In genomic region chr14:54435500-54435981, GRCh38 we compare ENCODE assay signal across 8 cellular contexts. TPM values are rescaled to one million over a fixed set of nuclear protein-coding genes. Genes with fewer than 3 reads are reported as not detected.
DNase-seq lines count a peak whose midpoint lies in the region; ATAC-seq and TF ChIP-seq lines count a peak whose summit lies in the region.

No MANE protein-coding gene starts in this region.

- peak overlapping the region; percentile 41 for H3K4me2 ChIP-seq in skeletal muscle satellite cell (ENCODE audit: low read length)

- H3K4me3 ChIP-seq in skeletal muscle satellite cell (ENCODE audit: low read length) = no peak overlapping the region

- peak overlapping the region; percentile 71 for H3K4me3 Mint-ChIP-seq in activated naive CD8-positive, alpha-beta T cell treated with anti-CD3 and anti-CD28 coated beads, Interleukin-2, amount 50 U/mL, for 24 hours
- H3K4me3 Mint-ChIP-seq in endothelial cell (ENCODE audit: unreplicated experiment) = no peak overlapping the region

- no peaks in the 10 kb centered on the region for H3K27me3 Mint-ChIP-seq in activated naive CD8-positive, alpha-beta T cell treated with anti-CD3 and anti-CD28 coated beads, Interleukin-2, amount 50 U/mL, for 24 hours
- peaks cover 2% of the 10 kb centered on the region for H3K27me3 Mint-ChIP-seq in endothelial cell (ENCODE audit: unreplicated experiment)

- no peak overlapping the region for H3K9ac ChIP-seq in skeletal muscle satellite cell (ENCODE audit: low read depth, low read length)

- no peaks in the 10 kb centered on the region for H3K9me3 ChIP-seq in skeletal muscle satellite cell (replicated peaks; ENCODE audit: low read length)

- H3K4me1 ChIP-seq in skeletal muscle satellite cell (ENCODE audit: control insufficient read depth, insufficient read depth, low read length) = peaks cover 17% of the 10 kb centered on the region

- H3K27me3 ChIP-seq in skeletal muscle satellite cell (ENCODE audit: control insufficient read depth, insufficient read depth, low read length) = no peaks in the 10 kb centered on the region

- ATAC-seq in HG03442 (IDR thresholded peaks at IDR 0.05; ENCODE audit: unreplicated experiment) = peak; percentile 58
- peak; percentile 98 for ATAC-seq in activated naive CD8-positive, alpha-beta T cell treated with anti-CD3 and anti-CD28 coated beads, Interleukin-2, amount 50 U/mL, for 24 hours

- H3K36me3 Mint-ChIP-seq in activated naive CD8-positive, alpha-beta T cell treated with anti-CD3 and anti-CD28 coated beads, Interleukin-2, amount 50 U/mL, for 24 hours (ENCODE audit: low read depth) = peaks cover 59% of the 10 kb centered on the region
- H3K36me3 Mint-ChIP-seq in endothelial cell (ENCODE audit: low read depth, unreplicated experiment) = peaks cover 2% of the 10 kb centered on the region

- H3K36me3 ChIP-seq in skeletal muscle satellite cell (ENCODE audit: insufficient read depth, low read length) = peaks cover 16% of the 10 kb centered on the region

- H3K4me1 Mint-ChIP-seq in activated naive CD8-positive, alpha-beta T cell treated with anti-CD3 and anti-CD28 coated beads, Interleukin-2, amount 50 U/mL, for 24 hours = peaks cover 89% of the 10 kb centered on the region
- peaks cover 25% of the 10 kb centered on the region for H3K4me1 Mint-ChIP-seq in endothelial cell (ENCODE audit: unreplicated experiment)

- no peak for TF ChIP-seq CTCF in endothelial cell (IDR thresholded peaks at IDR 0.05; ENCODE audit: unreplicated experiment)

- H3K27ac Mint-ChIP-seq in activated naive CD8-positive, alpha-beta T cell treated with anti-CD3 and anti-CD28 coated beads, Interleukin-2, amount 50 U/mL, for 24 hours = peak overlapping the region; percentile 94
- no peak overlapping the region for H3K27ac Mint-ChIP-seq in endothelial cell (ENCODE audit: unreplicated experiment)

- H3K9me3 Mint-ChIP-seq in activated naive CD8-positive, alpha-beta T cell treated with anti-CD3 and anti-CD28 coated beads, Interleukin-2, amount 50 U/mL, for 24 hours = no peaks in the 10 kb centered on the region
- no peaks in the 10 kb centered on the region for H3K9me3 Mint-ChIP-seq in endothelial cell (ENCODE audit: unreplicated experiment)

- peak; percentile 15 for DNase-seq in activated naive CD4-positive, alpha-beta T cell treated with Interleukin-2 at 50 U/mL for 16 hours
- DNase-seq in activated naive CD4-positive, alpha-beta T cell (lab: John Stamatoyannopoulos, UW) = no peak
- DNase-seq in activated naive CD8-positive, alpha-beta T cell treated with anti-CD3 and anti-CD28 coated beads, Interleukin-2, amount 50 U/mL, for 24 hours = peak; percentile 25
- DNase-seq in endothelial cell (ENCODE audit: low spot score) (no peak), 8988T (no peak), NCI-H1436 treated with DMSO at 0.1 percent for 48 hours (lab: John Stamatoyannopoulos, UW) (no peak)

RNA-seq across cellular contexts. Expression of gene CNIH1, which starts 5.6 kb away (rescaled TPM):
- total RNA-seq in skeletal muscle satellite cell (2012; rRNA removed) = 193 and 215 TPM in 2 replicates
- 87.8 TPM for total RNA-seq in endothelial cell (ENCODE audit: unreplicated experiment)

RNA-seq across cellular contexts. Expression of gene CDKN3, which starts 38.7 kb away (rescaled TPM):
- total RNA-seq in skeletal muscle satellite cell (2012; rRNA removed) = 37.3 and 39.3 TPM in 2 replicates
- 12.2 TPM for total RNA-seq in endothelial cell (ENCODE audit: unreplicated experiment)

RNA-seq across cellular contexts. Expression of gene GMFB, which starts 53.2 kb away (rescaled TPM):
- total RNA-seq in skeletal muscle satellite cell (2012; rRNA removed) = 101 and 122 TPM in 2 replicates
- 86.2 TPM for total RNA-seq in endothelial cell (ENCODE audit: unreplicated experiment)

Comparison
In these comparisons a context has a peak if more than half of its experiments do, and no peak if none do; other contexts are left out.
1. DNase-seq: peak in activated naive CD4-positive, alpha-beta T cell treated with Interleukin-2 at 50 U/mL for 16 hours (single experiment) and activated naive CD8-positive, alpha-beta T cell treated with anti-CD3 and anti-CD28 coated beads, Interleukin-2, amount 50 U/mL, for 24 hours (single experiment); none in activated naive CD4-positive, alpha-beta T cell (0 of 4), endothelial cell (single experiment), 8988T (single experiment) and NCI-H1436 treated with DMSO at 0.1 percent for 48 hours (single experiment).